Comparison of ENCODE assay signal across 13 cellular contexts in the genomic region with DNA sequence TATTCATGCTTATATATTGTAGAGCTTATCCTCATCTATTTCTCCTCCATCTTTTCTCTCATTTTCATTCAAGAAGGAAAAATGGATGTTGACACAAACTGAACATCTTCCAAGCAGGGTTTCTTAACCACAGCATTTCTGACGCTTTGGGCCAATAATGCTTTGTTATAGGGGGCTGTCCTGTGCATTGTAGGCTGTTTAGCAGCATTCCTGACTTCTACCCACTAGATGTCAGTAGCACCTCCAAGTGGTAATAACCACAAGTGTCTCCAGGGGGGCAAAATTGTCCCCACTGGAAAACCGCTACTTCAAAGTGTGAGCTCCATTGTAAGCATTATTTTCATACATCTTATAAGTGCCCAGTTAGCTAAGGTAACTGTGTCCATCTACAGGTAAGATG. TPM values are rescaled to one million over a fixed set of nuclear protein-coding genes. Genes with fewer than 3 reads are reported as not detected.
DNase-seq lines count a peak whose midpoint lies in the region; ATAC-seq and TF ChIP-seq lines count a peak whose summit lies in the region.
"Had no signal": no experiment of that assay in that cellular context is flagged by ENCODE, and none has a peak within 500 bp of the region (broad histone marks: within the 10 kb centered on the region; RNA-seq: fewer than 3 reads in every experiment).

No MANE protein-coding gene starts in this region.

- TF ChIP-seq CTCF in BE2C (IDR thresholded peaks at IDR 0.05; ENCODE audit: low read depth, low read length) (peak; percentile 26), HFFc6 (IDR thresholded peaks at IDR 0.05) (peak; percentile 72), psoas muscle (IDR thresholded peaks at IDR 0.05) (no peak)

- no peak overlapping the region for H3K27ac ChIP-seq in psoas muscle
- H3K27ac ChIP-seq: adrenal gland, ovary had no signal

- H3K27me3 ChIP-seq in BE2C (no peaks in the 10 kb centered on the region), psoas muscle (ENCODE audit: insufficient read depth in 3 of 3, low read length in 2 of 3) (no peaks in the 10 kb centered on the region)
- H3K27me3 ChIP-seq: adrenal gland, ovary had no signal

- WGBS in psoas muscle, 3 donors, result 71 to 81% (median 80%) methylated on average over 2 of the region's 2 CpGs

- DNase-seq in BE2C (no peak), HFFc6 (peak; percentile 9), SW480 (ENCODE audit: low spot score) (peak; percentile 6), iPS DF 4.7 (ENCODE audit: extremely low read depth, low spot score) (peak; percentile 16), psoas muscle (no peak), NCI-H69 (lab: John Stamatoyannopoulos, UW) (no peak), NCI-H2227 treated with DMSO at 0.1 percent for 48 hours (lab: John Stamatoyannopoulos, UW) (no peak)
- no peak for DNase-seq in activated CD4-positive, alpha-beta T cell treated with anti-CD3 and anti-CD28 coated beads, Interleukin-2, amount 10 ng/mL, durations not matched to agents 24 days and 14 days
- DNase-seq: activated CD4-positive, alpha-beta T cell treated with anti-CD3 and anti-CD28 coated beads, Interleukin-2, amount 50 U/mL, for 1 hour; adrenal gland; NCI-H446 treated with DMSO at 0.1 percent for 48 hours; ovary had no signal

- H3K36me3 Mint-ChIP-seq in HFFc6 (ENCODE audit: low read depth), result no peaks in the 10 kb centered on the region
- no peaks in the 10 kb centered on the region for H3K36me3 Mint-ChIP-seq in activated CD4-positive, alpha-beta T cell treated with anti-CD3 and anti-CD28 coated beads, Interleukin-2, amount 10 ng/mL, durations not matched to agents 24 days and 14 days (ENCODE audit: low read depth)

- H3K4me1 Mint-ChIP-seq in HFFc6 (ENCODE audit: low read depth), result peaks cover 10% of the 10 kb centered on the region
- no peaks in the 10 kb centered on the region for H3K4me1 Mint-ChIP-seq in activated CD4-positive, alpha-beta T cell treated with anti-CD3 and anti-CD28 coated beads, Interleukin-2, amount 10 ng/mL, durations not matched to agents 24 days and 14 days

- no peaks in the 10 kb centered on the region for H3K36me3 ChIP-seq in BE2C
- no peaks in the 10 kb centered on the region for H3K36me3 ChIP-seq in psoas muscle (ENCODE audit: insufficient read depth in 1 of 2, low read depth in 1 of 2)
- H3K36me3 ChIP-seq: adrenal gland, ovary had no signal

- intact Hi-C loops in psoas muscle (cut with DNase I), result no loop called here
- intact Hi-C loops in activated CD4-positive, alpha-beta T cell treated with anti-CD3 and anti-CD28 coated beads, Interleukin-2, amount 10 ng/mL, durations not matched to agents 24 days and 14 days (cut with micrococcal nuclease), result no loop called here

- no peaks in the 10 kb centered on the region for H3K4me1 ChIP-seq in BE2C
- no peaks in the 10 kb centered on the region for H3K4me1 ChIP-seq in psoas muscle
- H3K4me1 ChIP-seq: adrenal gland had no signal

- no peaks in the 10 kb centered on the region for H3K9me3 Mint-ChIP-seq in HFFc6
- H3K9me3 Mint-ChIP-seq in activated CD4-positive, alpha-beta T cell treated with anti-CD3 and anti-CD28 coated beads, Interleukin-2, amount 10 ng/mL, durations not matched to agents 24 days and 14 days, result no peaks in the 10 kb centered on the region

- H3K4me3 ChIP-seq in BE2C (ENCODE audit: low read depth, low read length) (no peak overlapping the region), psoas muscle (no peak overlapping the region)
- H3K4me3 ChIP-seq: adrenal gland, ovary had no signal

- H3K27me3 Mint-ChIP-seq in HFFc6 (ENCODE audit: insufficient read depth), result peaks cover 7% of the 10 kb centered on the region
- peaks cover 2% of the 10 kb centered on the region for H3K27me3 Mint-ChIP-seq in activated CD4-positive, alpha-beta T cell treated with anti-CD3 and anti-CD28 coated beads, Interleukin-2, amount 10 ng/mL, durations not matched to agents 24 days and 14 days

- no peak overlapping the region for H3K4me3 Mint-ChIP-seq in HFFc6
- H3K4me3 Mint-ChIP-seq in activated CD4-positive, alpha-beta T cell treated with anti-CD3 and anti-CD28 coated beads, Interleukin-2, amount 10 ng/mL, durations not matched to agents 24 days and 14 days, result no peak overlapping the region

- no peak for ATAC-seq in psoas muscle

- no peaks in the 10 kb centered on the region for H3K9me3 ChIP-seq in BE2C
- no peaks in the 10 kb centered on the region for H3K9me3 ChIP-seq in psoas muscle
- H3K9me3 ChIP-seq: adrenal gland, ovary had no signal

- no peak overlapping the region for H3K27ac Mint-ChIP-seq in HFFc6
- H3K27ac Mint-ChIP-seq in activated CD4-positive, alpha-beta T cell treated with anti-CD3 and anti-CD28 coated beads, Interleukin-2, amount 10 ng/mL, durations not matched to agents 24 days and 14 days, result no peak overlapping the region

RNA-seq across cellular contexts. Expression of a gene that starts 2.6 kb away (rescaled TPM):
- polyA plus RNA-seq in BE2C (2012; ENCODE audit: insufficient read depth, insufficient read length, low read depth), result not detected
- total RNA-seq in HFFc6 (2021; fragmentation: NEBNext Ultra II Directional; extraction: Animal tissue kit (Norgen Biotek cat#: 25700)), result not detected
- not detected for total RNA-seq in psoas muscle
- not detected for polyA plus RNA-seq in psoas muscle
- total RNA-seq in activated CD4-positive, alpha-beta T cell treated with anti-CD3 and anti-CD28 coated beads, Interleukin-2, amount 10 ng/mL, durations not matched to agents 24 days and 14 days, result not detected in 2 replicates
- total RNA-seq: adrenal gland, G401, ovary had no signal
- polyA plus RNA-seq: adrenal gland, ovary had no signal

Comparison
In these comparisons a context has a peak if more than half of its experiments do, and no peak if none do; other contexts are left out.
1. DNase-seq: peak in HFFc6 (single experiment), SW480 (single experiment) and iPS DF 4.7 (single experiment); none in BE2C (single experiment), psoas muscle (0 of 2), NCI-H69 (single experiment), NCI-H2227 treated with DMSO at 0.1 percent for 48 hours (single experiment) and activated CD4-positive, alpha-beta T cell treated with anti-CD3 and anti-CD28 coated beads, Interleukin-2, amount 10 ng/mL, durations not matched to agents 24 days and 14 days (single experiment).